In genomic region chr2:175004980-175005832, GRCh38 we compare ENCODE assay signal across 1 cellular context.
A peak's percentile ranks its signal among the peaks of the same experiment; 100 is the strongest.
TF ChIP-seq lines count a peak whose summit lies in the region.

TSS of gene CHN1 (minus strand) at chr2:175005381. CDS start at chr2:175004912, 469 bp downstream.

TF ChIP-seq in HCT116, 20 proteins besides CTCF, POLR2A, EP300 and RAD21 (continued from another document):
- TF ChIP-seq REST (IDR thresholded peaks at IDR 0.05; ENCODE audit: low read depth) (no peak), ZFX (IDR thresholded peaks at IDR 0.05) (peak; percentile 45; the same call in 1 of the 2 replicates), ELF1 (IDR thresholded peaks at IDR 0.05; ENCODE audit: borderline replicate concordance, low read depth) (no peak), SIN3A (IDR thresholded peaks at IDR 0.05; ENCODE audit: low read depth) (0 out of 2 replicates have a peak, but pooled peaks have one; percentile 25), EGR1 (IDR thresholded peaks at IDR 0.05; ENCODE audit: low read depth) (no peak), SP1 (IDR thresholded peaks at IDR 0.05; ENCODE audit: low read depth) (no peak), FOSL1 (IDR thresholded peaks at IDR 0.05; ENCODE audit: low read depth) (no peak), TCF7L2 (IDR thresholded peaks at IDR 0.05; ENCODE audit: borderline replicate concordance, extremely low read depth, insufficient read depth, insufficient read length) (no peak), MAX (IDR thresholded peaks at IDR 0.05) (peak; percentile 52; the same call in 1 of the 2 replicates), EZH2 (IDR thresholded peaks at IDR 0.05) (no peak), CBX3 (IDR thresholded peaks at IDR 0.05; ENCODE audit: low read depth) (no peak), EZH2phosphoT487 (IDR thresholded peaks at IDR 0.05; ENCODE audit: borderline replicate concordance) (no peak), JUND (IDR thresholded peaks at IDR 0.05) (no peak), CEBPB (IDR thresholded peaks at IDR 0.05; ENCODE audit: low read depth) (no peak)
